ENCODE assay signal across 23 cellular contexts in genomic region chr22:48365386-48365785, GRCh38.
"Had no signal": no experiment of that assay in that cellular context is flagged by ENCODE, and none has a peak within 500 bp of the region (broad histone marks: within the 10 kb centered on the region; RNA-seq: fewer than 3 reads in every experiment).

No MANE protein-coding gene starts in this region.

- H3K4me2 ChIP-seq: smooth muscle cell had no signal

- H3K27me3 ChIP-seq: neutrophil, ovary, suprapubic skin, thyroid gland, upper lobe of right lung, vagina had no signal

- H3K27ac Mint-ChIP-seq: dendritic cell treated with granulocyte-macrophage colony-stimulating factor and Interleukin-4, amounts not matched to agents 40 ng/mL and 50 ng/mL, for 4 days; effector memory CD8-positive, alpha-beta T cell; memory B cell; nephron progenitor cell; progenitor cell of endocrine pancreas had no signal

- H3K36me3 Mint-ChIP-seq: memory B cell had no signal

- H3K4me3 ChIP-seq: esophagus squamous epithelium, gastroesophageal sphincter, left ventricle myocardium inferior, lower lobe of right lung, ovary, smooth muscle cell, suprapubic skin, thyroid gland, upper lobe of right lung, vagina had no signal

- H3K4me1 Mint-ChIP-seq: memory B cell had no signal

- DNase-seq: effector memory CD8-positive, alpha-beta T cell; esophagus squamous epithelium; foreskin fibroblast; glutamatergic neuron; left ventricle myocardium inferior; lower lobe of right lung; midbrain; nephron progenitor cell; ovary; right cardiac atrium; stimulated activated CD4-positive, alpha-beta T cell treated with anti-CD3 and anti-CD28 coated beads, Interleukin-2, amount 100 ng/mL, for 48 hours; stimulated activated naive CD4-positive, alpha-beta T cell treated with Interleukin-2 at 50 U/mL for 16 hours; thyroid gland; upper lobe of right lung had no signal

- FAIRE-seq: keratinocyte had no signal

- H3K4me3 Mint-ChIP-seq: dendritic cell treated with granulocyte-macrophage colony-stimulating factor and Interleukin-4, amounts not matched to agents 40 ng/mL and 50 ng/mL, for 4 days; effector memory CD8-positive, alpha-beta T cell; memory B cell; nephron progenitor cell had no signal

- H3K27ac ChIP-seq: esophagus squamous epithelium, gastroesophageal sphincter, left ventricle myocardium inferior, lower lobe of right lung, neutrophil, ovary, suprapubic skin, thyroid gland, upper lobe of right lung, vagina had no signal

- ATAC-seq: effector memory CD8-positive, alpha-beta T cell; gastroesophageal sphincter; lower lobe of right lung; right cardiac atrium; upper lobe of right lung had no signal

- H3K4me1 ChIP-seq: left ventricle myocardium inferior, thyroid gland, upper lobe of right lung had no signal

- H3K9me3 Mint-ChIP-seq: dendritic cell treated with granulocyte-macrophage colony-stimulating factor and Interleukin-4, amounts not matched to agents 40 ng/mL and 50 ng/mL, for 4 days; effector memory CD8-positive, alpha-beta T cell; nephron progenitor cell had no signal

- H3K9me3 ChIP-seq: esophagus squamous epithelium, gastroesophageal sphincter, left ventricle myocardium inferior, lower lobe of right lung, neutrophil, ovary, suprapubic skin, thyroid gland, upper lobe of right lung, vagina had no signal

- H3K27me3 Mint-ChIP-seq: dendritic cell treated with granulocyte-macrophage colony-stimulating factor and Interleukin-4, amounts not matched to agents 40 ng/mL and 50 ng/mL, for 4 days had no signal

- H3K36me3 ChIP-seq: esophagus squamous epithelium, gastroesophageal sphincter, left ventricle myocardium inferior, lower lobe of right lung, neutrophil, ovary, suprapubic skin, thyroid gland, upper lobe of right lung, vagina had no signal
